17 cellular contexts compared by ENCODE assay signal in genomic region chr4:156177941-156178340, GRCh38.
DNase-seq lines count a peak whose midpoint lies in the region; TF ChIP-seq lines count a peak whose summit lies in the region.
"Had no signal": no experiment of that assay in that cellular context is flagged by ENCODE, and none has a peak within 500 bp of the region (broad histone marks: within the 10 kb centered on the region; RNA-seq: fewer than 3 reads in every experiment).

No MANE protein-coding gene starts in this region.

- TF ChIP-seq CTCF in retinal pigment epithelial cell (conservative IDR thresholded peaks at IDR 0.05; ENCODE audit: low read depth, low read length), result no peak

- no peak overlapping the region for H3K4me3 ChIP-seq in retinal pigment epithelial cell (ENCODE audit: low read length)
- H3K4me3 ChIP-seq: BLaER1 treated with 17β-estradiol and CSF1 and Interleukin-3, amounts not matched to agents 10 nM and 100 nM had no signal

- DNase-seq in astrocyte of the hippocampus (ENCODE audit: low read depth, low spot score), result peak; percentile 61
- DNase-seq in kidney tubule cell (ENCODE audit: low spot score), result peak; percentile 13
- DNase-seq in retinal pigment epithelial cell (ENCODE audit: low read depth), result peak; percentile 22
- no peak for DNase-seq in dermis blood vessel endothelial cell
- DNase-seq in AG20443 (ENCODE audit: low spot score), result no peak
- DNase-seq in activated effector memory CD4-positive, alpha-beta T cell treated with Interleukin-2 at 50 U/mL for 16 hours, result no peak
- DNase-seq in cerebellar nuclear complex (lab: John Stamatoyannopoulos, UW), result no peak
- DNase-seq: 8988T; ACHN; AML-193; Caco-2; Calu3; CD4-positive, alpha-beta T cell; CD8-positive, alpha-beta T cell; DMS79 treated with DMSO at 0.1 percent for 48 hours; GF-D8 had no signal

Comparison
In these comparisons a context has a peak if more than half of its experiments do, and no peak if none do; other contexts are left out.
1. DNase-seq: peak in astrocyte of the hippocampus (single experiment), kidney tubule cell (single experiment) and retinal pigment epithelial cell (single experiment); none in dermis blood vessel endothelial cell (single experiment), AG20443 (single experiment), activated effector memory CD4-positive, alpha-beta T cell treated with Interleukin-2 at 50 U/mL for 16 hours (single experiment) and cerebellar nuclear complex (0 of 2).